ENCODE assay signal across 1 cellular context in genomic region chr3:72441284-72441994, GRCh38.
TF ChIP-seq lines count a peak whose summit lies in the region.

No MANE protein-coding gene starts in this region.

TF ChIP-seq in K562, 482 proteins besides CTCF, POLR2A, EP300 and RAD21 (continued from another document):
- TF ChIP-seq ZNF282 (CRISPR knock-in tag; IDR thresholded peaks at IDR 0.05) (no peak), SMAD1 (IDR thresholded peaks at IDR 0.05; ENCODE audit: low read depth, low read length, partially characterized antibody) (no peak), TEAD4 (IDR thresholded peaks at IDR 0.05; ENCODE audit: low read length) (no peak), TEAD4 (CRISPR knock-in tag; IDR thresholded peaks at IDR 0.05; ENCODE audit: borderline replicate concordance) (no peak), STAT5A (IDR thresholded peaks at IDR 0.05; ENCODE audit: borderline replicate concordance, low read length) (peak; percentile 11; the same call in 1 of the 2 replicates), HDAC1 (IDR thresholded peaks at IDR 0.05) (no peak), JUND (IDR thresholded peaks at IDR 0.05; ENCODE audit: borderline replicate concordance, low read depth, low read length) (peak; percentile 39; the same call in 1 of the 2 replicates), JUND (tag; IDR thresholded peaks at IDR 0.05; ENCODE audit: borderline replicate concordance, low read depth, low read length) (no peak; the same call in 2 of the 3 replicates), CHD1 (IDR thresholded peaks at IDR 0.05; ENCODE audit: low read length) (no peak)
